Comparison of ENCODE assay signal across 10 cellular contexts in genomic region chr16:78962457-78962929, GRCh38.
A peak's percentile ranks its signal among the peaks of the same experiment; 100 is the strongest.
DNase-seq lines count a peak whose midpoint lies in the region; ATAC-seq and TF ChIP-seq lines count a peak whose summit lies in the region.
"Had no signal": no experiment of that assay in that cellular context is flagged by ENCODE, and none has a peak within 500 bp of the region (broad histone marks: within the 10 kb centered on the region; RNA-seq: fewer than 3 reads in every experiment).

No MANE protein-coding gene starts in this region.

- H3K36me3 ChIP-seq in Caco-2 (ENCODE audit: control insufficient read depth, insufficient read depth, low read length) (no peaks in the 10 kb centered on the region), osteoblast (ENCODE audit: insufficient read depth, low read length) (no peaks in the 10 kb centered on the region)
- H3K36me3 ChIP-seq: thoracic aorta had no signal

- H3K36me3 Mint-ChIP-seq in activated CD4-positive, alpha-beta T cell treated with anti-CD3 and anti-CD28 coated beads, Interleukin-2, amount 10 ng/mL, durations not matched to agents 24 days and 14 days (ENCODE audit: low read depth): peaks cover 3% of the 10 kb centered on the region
- no peaks in the 10 kb centered on the region for H3K36me3 Mint-ChIP-seq in Caco-2 (ENCODE audit: insufficient read depth, unreplicated experiment)

- no peaks in the 10 kb centered on the region for H4K20me1 ChIP-seq in osteoblast (ENCODE audit: insufficient read depth, low read length)

- no peaks in the 10 kb centered on the region for H3K27me3 Mint-ChIP-seq in activated CD4-positive, alpha-beta T cell treated with anti-CD3 and anti-CD28 coated beads, Interleukin-2, amount 10 ng/mL, durations not matched to agents 24 days and 14 days
- no peaks in the 10 kb centered on the region for H3K27me3 Mint-ChIP-seq in Caco-2 (ENCODE audit: insufficient read depth, unreplicated experiment)

- BruUV-seq in Caco-2 (replicated peaks; lab: Mats Ljungman, UMichigan): no TSS peak

- no peak overlapping the region for H3K27ac ChIP-seq in osteoblast (ENCODE audit: low read depth, low read length)
- H3K27ac ChIP-seq: A549, thoracic aorta had no signal

- ATAC-seq in GM21515 (IDR thresholded peaks at IDR 0.05; ENCODE audit: unreplicated experiment): peak; percentile 86
- ATAC-seq in HG03159 (IDR thresholded peaks at IDR 0.05; ENCODE audit: unreplicated experiment): peak; percentile 95
- ATAC-seq: A549 had no signal

- CTCF ChIA-PET in Caco-2 (lab: Charles Lee): no interaction called here

- H3K9me3 ChIP-seq in Caco-2: no peaks in the 10 kb centered on the region; the same call in none of the 2 replicates
- peaks cover 2% of the 10 kb centered on the region for H3K9me3 ChIP-seq in osteoblast (ENCODE audit: low read depth, low read length)
- H3K9me3 ChIP-seq: A549, thoracic aorta had no signal

- H3K9me3 Mint-ChIP-seq in activated CD4-positive, alpha-beta T cell treated with anti-CD3 and anti-CD28 coated beads, Interleukin-2, amount 10 ng/mL, durations not matched to agents 24 days and 14 days: peaks cover 21% of the 10 kb centered on the region
- peaks cover 8% of the 10 kb centered on the region for H3K9me3 Mint-ChIP-seq in Caco-2 (ENCODE audit: unreplicated experiment)

- H3K27ac Mint-ChIP-seq in activated CD4-positive, alpha-beta T cell treated with anti-CD3 and anti-CD28 coated beads, Interleukin-2, amount 10 ng/mL, durations not matched to agents 24 days and 14 days: peak overlapping the region; percentile 46
- H3K27ac Mint-ChIP-seq in Caco-2 (ENCODE audit: unreplicated experiment): no peak overlapping the region

- POLR2A ChIA-PET in Caco-2 (lab: Charles Lee): no interaction called here

- H3K4me3 ChIP-seq in Caco-2 (ENCODE audit: low read depth, low read length): no peak overlapping the region
- H3K4me3 ChIP-seq in osteoblast (ENCODE audit: insufficient read depth, low read length): no peak overlapping the region
- H3K4me3 ChIP-seq: A549, thoracic aorta had no signal

- no peak for TF ChIP-seq CTCF in Caco-2 (IDR thresholded peaks at IDR 0.05; ENCODE audit: insufficient read depth in 1 of 2, low read depth in 1 of 2, low read length in 1 of 2, severe bottlenecking in 1 of 2, unreplicated experiment in 1 of 2)
- no peak for TF ChIP-seq CTCF in osteoblast (IDR thresholded peaks at IDR 0.05; ENCODE audit: extremely low read depth, low read depth, low read length)

- H2AFZ ChIP-seq in osteoblast (ENCODE audit: low read length): no peak overlapping the region

- intact Hi-C loops in activated CD4-positive, alpha-beta T cell treated with anti-CD3 and anti-CD28 coated beads, Interleukin-2, amount 10 ng/mL, durations not matched to agents 24 days and 14 days (cut with micrococcal nuclease): loop anchor here (1.0 to 5.0 kb wide), 4 partner anchors 62 to 635 kb away; no protein-coding TSS in a partner anchor
- intact Hi-C loops in Caco-2 (cut with micrococcal nuclease; ENCODE audit: unreplicated experiment): no loop called here

- H3K79me2 ChIP-seq in osteoblast (ENCODE audit: insufficient read depth, low read length): no peaks in the 10 kb centered on the region

- H3K4me2 ChIP-seq in osteoblast (ENCODE audit: insufficient read depth, low read length): no peak overlapping the region
- H3K4me2 ChIP-seq: A549 had no signal

- no peak for DNase-seq in activated CD4-positive, alpha-beta T cell treated with anti-CD3 and anti-CD28 coated beads, Interleukin-2, amount 10 ng/mL, durations not matched to agents 24 days and 14 days
- no peak for DNase-seq in activated CD4-positive, alpha-beta T cell treated with anti-CD3 and anti-CD28 coated beads for 4 hours
- DNase-seq in kidney tubule cell (ENCODE audit: low spot score) (peak; percentile 22), Caco-2 (no peak), osteoblast (ENCODE audit: insufficient read length, low spot score, missing footprints) (no peak), GM19238 (ENCODE audit: insufficient read length, low spot score) (no peak)

- H3K4me1 Mint-ChIP-seq in activated CD4-positive, alpha-beta T cell treated with anti-CD3 and anti-CD28 coated beads, Interleukin-2, amount 10 ng/mL, durations not matched to agents 24 days and 14 days: peaks cover 8% of the 10 kb centered on the region
- H3K4me1 Mint-ChIP-seq in Caco-2 (ENCODE audit: low read depth, unreplicated experiment): no peaks in the 10 kb centered on the region

- H3K4me1 ChIP-seq in Caco-2: no peaks in the 10 kb centered on the region
- H3K4me1 ChIP-seq in osteoblast (ENCODE audit: insufficient read depth, low read length): no peaks in the 10 kb centered on the region
- H3K4me1 ChIP-seq: A549 had no signal

- H3K4me3 Mint-ChIP-seq in activated CD4-positive, alpha-beta T cell treated with anti-CD3 and anti-CD28 coated beads, Interleukin-2, amount 10 ng/mL, durations not matched to agents 24 days and 14 days: no peak overlapping the region
- H3K4me3 Mint-ChIP-seq in Caco-2 (ENCODE audit: unreplicated experiment): no peak overlapping the region

- H3K27me3 ChIP-seq in Caco-2 (replicated peaks; ENCODE audit: control insufficient read depth, insufficient read depth, low read length) (no peaks in the 10 kb centered on the region; the same call in 1 of the 2 replicates), osteoblast (ENCODE audit: insufficient read depth, low read length) (no peaks in the 10 kb centered on the region)
